In genomic region chr4:7939377-7940108, GRCh38 we compare ENCODE assay signal across 8 cellular contexts. TPM values are rescaled to one million over a fixed set of nuclear protein-coding genes. Genes with fewer than 3 reads are reported as not detected.
DNase-seq lines count a peak whose midpoint lies in the region; ATAC-seq lines count a peak whose summit lies in the region.

TSS of gene AFAP1 (minus strand) at chr4:7939861. CDS start at chr4:7872078, 67,783 bp downstream.

- no peaks in the 10 kb centered on the region for H3K36me3 Mint-ChIP-seq in activated naive CD8-positive, alpha-beta T cell

- H3K27ac ChIP-seq in subcutaneous abdominal adipose tissue (ENCODE audit: low read depth, low read length), result peak within 1 kb of the TSS; percentile 76

- no peaks in the 10 kb centered on the region for H3K36me3 ChIP-seq in subcutaneous abdominal adipose tissue (ENCODE audit: control insufficient read depth in 5 of 5, insufficient read depth in 5 of 5, low read length in 5 of 5)

- no peaks in the 10 kb centered on the region for H3K27me3 Mint-ChIP-seq in activated naive CD8-positive, alpha-beta T cell

- peak within 1 kb of the TSS in 4 of 5 donors; percentile 75 to 84 (median 81) for H3K9ac ChIP-seq in subcutaneous abdominal adipose tissue (ENCODE audit: low read length in 5 of 5)

- DNase-seq in COLO668 (lab: John Stamatoyannopoulos, UW; ENCODE audit: unreplicated experiment), result peak; percentile 93
- DNase-seq in Jurkat, Clone E6-1 (ENCODE audit: low read depth, low spot score), result peak; percentile 58
- peak; percentile 87 for DNase-seq in SKM-1 treated with dmso at 0.1 percent for 144 hours (lab: John Stamatoyannopoulos, UW; ENCODE audit: unreplicated experiment)
- peak; percentile 92 for DNase-seq in glomerular visceral epithelial cell (ENCODE audit: extremely low spot score)
- DNase-seq in occipital lobe (lab: John Stamatoyannopoulos, UW), result peak; percentile 79

- ATAC-seq in GM21526 (IDR thresholded peaks at IDR 0.05; ENCODE audit: low FRiP score, unreplicated experiment), result peak; percentile 87

- peak within 1 kb of the TSS; percentile 54 for H3K4me3 ChIP-seq in Jurkat, Clone E6-1 (ENCODE audit: low read length)
- H3K4me3 ChIP-seq in subcutaneous abdominal adipose tissue (ENCODE audit: low read depth in 1 of 5, low read length in 5 of 5), result peak within 1 kb of the TSS; percentile 72 to 83 (median 82)

- H3K27ac Mint-ChIP-seq in activated naive CD8-positive, alpha-beta T cell, result no peak within 1 kb of the TSS

- no peaks in the 10 kb centered on the region for H3K9me3 ChIP-seq in subcutaneous abdominal adipose tissue (ENCODE audit: control insufficient read depth in 5 of 5, low read length in 5 of 5)

- peak within 1 kb of the TSS; percentile 61 for H3K4me3 Mint-ChIP-seq in activated naive CD8-positive, alpha-beta T cell

- H3K4me1 Mint-ChIP-seq in activated naive CD8-positive, alpha-beta T cell (ENCODE audit: low read depth), result peaks cover 32% of the 10 kb centered on the region

- H3K9me3 Mint-ChIP-seq in activated naive CD8-positive, alpha-beta T cell (ENCODE audit: low read depth), result no peaks in the 10 kb centered on the region

- peaks cover 3 to 47% (median 30%) of the 10 kb centered on the region in 5 donors for H3K4me1 ChIP-seq in subcutaneous abdominal adipose tissue (ENCODE audit: control insufficient read depth in 5 of 5, insufficient read depth in 5 of 5, low read length in 5 of 5)

- H3K27me3 ChIP-seq in subcutaneous abdominal adipose tissue (ENCODE audit: control insufficient read depth in 5 of 5, insufficient read depth in 4 of 5, low read length in 5 of 5), result no peaks in the 10 kb centered on the region

RNA-seq across cellular contexts. Expression of gene AFAP1, which starts in this region (rescaled TPM):
- polyA plus RNA-seq in Jurkat, Clone E6-1 (2012; ENCODE audit: insufficient read depth, insufficient read length), result 7.8 TPM
- total RNA-seq in occipital lobe, result 62.2 TPM

Comparison
In these comparisons a context has a peak if more than half of its experiments do, and no peak if none do; other contexts are left out.
1. Peak in every context shown above with its lines: DNase-seq, ATAC-seq, H3K4me3 ChIP-seq and H3K27ac ChIP-seq.